ENCODE assay signal across 1 cellular context in genomic region chr1:28675921-28676257, GRCh38.
TF ChIP-seq lines count a peak whose summit lies in the region.

No MANE protein-coding gene starts in this region.

TF ChIP-seq in K562, 482 proteins besides CTCF, POLR2A, EP300 and RAD21:
- no peak for TF ChIP-seq XRCC4 (IDR thresholded peaks at IDR 0.05; ENCODE audit: extremely low read depth, insufficient read depth, insufficient read length)
- TF ChIP-seq PTRF (tag; IDR thresholded peaks at IDR 0.05): no peak
- no peak for TF ChIP-seq HOXB6 (CRISPR knock-in tag; IDR thresholded peaks at IDR 0.05; ENCODE audit: borderline replicate concordance)
- no peak for TF ChIP-seq HINFP (tag; conservative IDR thresholded peaks at IDR 0.05; ENCODE audit: low read depth)
- TF ChIP-seq MBD2 (IDR thresholded peaks at IDR 0.05; ENCODE audit: borderline replicate concordance, low read depth): no peak
- TF ChIP-seq ZMIZ1 (IDR thresholded peaks at IDR 0.05; ENCODE audit: low read depth in 2 of 2, low read length in 2 of 2): no peak
- no peak for TF ChIP-seq ZNF239 (CRISPR knock-in tag; IDR thresholded peaks at IDR 0.05)
